In the genomic region with DNA sequence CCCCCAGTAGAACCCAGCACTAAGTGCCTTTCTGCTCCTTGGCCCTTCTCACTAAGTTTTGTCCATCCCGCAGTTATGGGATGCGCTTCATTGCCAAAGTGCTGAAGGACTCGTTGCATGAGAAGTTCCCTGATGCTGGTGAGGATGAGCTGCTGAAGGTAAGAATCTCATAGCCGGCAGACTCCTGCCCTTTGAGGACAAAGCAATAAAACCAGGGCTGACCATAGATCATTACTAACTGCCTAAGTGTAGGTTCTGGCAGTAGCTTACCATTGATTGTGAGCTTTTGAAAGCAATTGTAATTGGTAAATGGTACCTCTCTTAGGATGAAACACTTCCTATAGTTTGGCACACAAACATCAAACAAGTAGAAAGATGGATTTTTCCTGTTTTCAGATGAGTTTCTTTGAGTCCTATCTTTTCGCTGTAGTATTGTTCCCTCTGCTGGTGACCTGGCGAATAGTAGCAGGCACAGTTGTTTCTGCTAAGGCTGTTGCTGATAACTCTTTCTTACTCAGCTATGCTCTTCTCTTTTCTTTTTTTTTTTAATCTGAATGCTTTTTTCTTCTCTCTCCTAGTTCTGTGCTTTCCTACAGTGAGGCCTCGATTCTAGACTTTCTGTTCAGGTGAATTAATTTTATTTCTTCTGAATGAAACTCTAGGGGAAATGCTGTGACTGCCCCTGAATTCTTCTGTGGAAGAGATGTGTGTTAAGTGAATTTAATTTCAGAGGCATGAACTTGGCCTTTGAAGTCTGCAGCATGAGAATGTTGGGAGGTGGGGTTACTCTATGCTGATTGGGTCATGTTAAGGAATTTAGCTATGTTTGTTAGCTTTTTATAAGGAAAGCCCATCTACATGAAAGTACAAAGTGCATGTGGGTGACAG, we compare ENCODE assay signal across 8 cellular contexts. TPM values are rescaled to one million over a fixed set of nuclear protein-coding genes. Genes with fewer than 3 reads are reported as not detected.
DNase-seq lines count a peak whose midpoint lies in the region; ATAC-seq and TF ChIP-seq lines count a peak whose summit lies in the region.

No MANE protein-coding gene starts in this region.

- no peak for TF ChIP-seq POLR2A in gastrocnemius medialis (IDR thresholded peaks at IDR 0.05)

- TF ChIP-seq CTCF in astrocyte of the cerebellum (IDR thresholded peaks at IDR 0.05; ENCODE audit: low read depth, low read length, missing control alignments) (peak; percentile 76), gastrocnemius medialis (IDR thresholded peaks at IDR 0.05 in 4 of 5, conservative IDR thresholded peaks at IDR 0.05 in 1 of 5) (peak; percentile 57 to 75 (median 60))

- intact Hi-C loops in gastrocnemius medialis (cut with DNase I; ENCODE audit: low total_unique reads) = loop anchor here (1.0 to 2.0 kb wide), 2 partner anchors 120 to 162 kb away; no protein-coding TSS in a partner anchor

- no peaks in the 10 kb centered on the region for H3K27me3 ChIP-seq in gastrocnemius medialis

- peak overlapping the region in 2 of 4 donors; percentile 11 to 44 for H3K27ac ChIP-seq in gastrocnemius medialis

- H3K4me3 ChIP-seq in astrocyte of the cerebellum (ENCODE audit: low read depth, low read length) (no peak overlapping the region), gastrocnemius medialis (no peak overlapping the region)

- H3K36me3 ChIP-seq in gastrocnemius medialis = peaks cover 8 to 100% of the 10 kb centered on the region in 2 donors

- in situ Hi-C loops in astrocyte of the cerebellum (cut with HindIII; ENCODE audit: low sequenced_read_pairs) (no loop called here), gastrocnemius medialis (cut with MboI; ENCODE audit: low sequenced_read_pairs in 4 of 4) (loop anchor here in 1 of 4 donors (25.0 kb wide), 1 partner anchor 145 kb away; no protein-coding TSS in a partner anchor)

- H3K9me3 ChIP-seq in gastrocnemius medialis = no peaks in the 10 kb centered on the region

- H3K4me1 ChIP-seq in gastrocnemius medialis = no peaks in the 10 kb centered on the region

- ATAC-seq in gastrocnemius medialis (peak in 1 of 2 donors; percentile 35), GM21529 (IDR thresholded peaks at IDR 0.05; ENCODE audit: unreplicated experiment) (no peak)

- DNase-seq in COLO668 (lab: John Stamatoyannopoulos, UW; ENCODE audit: unreplicated experiment) = peak; percentile 25
- DNase-seq in HT-29 (ENCODE audit: low spot score) = peak; percentile 79
- peak; percentile 39 for DNase-seq in SK-N-DZ (ENCODE audit: low spot score)
- DNase-seq in astrocyte of the cerebellum (ENCODE audit: low read depth) = peak; percentile 35
- peak; percentile 24 for DNase-seq in hepatic stellate cell (ENCODE audit: low spot score)
- no peak for DNase-seq in gastrocnemius medialis
- DNase-seq in OCI-M2 (lab: John Stamatoyannopoulos, UW; ENCODE audit: unreplicated experiment) = no peak

RNA-seq across cellular contexts. Expression of a gene that starts 47.4 kb away (rescaled TPM):
- total RNA-seq in HT-29 (2014; rRNA removed; shearing (Covaris generic)) = 6.5 and 7.3 TPM in 2 replicates
- 9.0 and 9.3 TPM in 2 replicates for polyA plus RNA-seq in SK-N-DZ (2014; cell fraction: cytosol; rRNA removed)
- polyA plus RNA-seq in SK-N-DZ (2014; cell fraction: nucleus; rRNA removed) = 5.4 and 8.0 TPM in 2 replicates
- total RNA-seq in gastrocnemius medialis = 10 to 100 TPM; 20.7 to 41.4 (median 30.5) TPM

Comparison
In these comparisons a context has a peak if more than half of its experiments do, and no peak if none do; other contexts are left out.
1. DNase-seq: peak in COLO668 (single experiment), HT-29 (single experiment), SK-N-DZ (single experiment), astrocyte of the cerebellum (single experiment) and hepatic stellate cell (single experiment); none in gastrocnemius medialis (0 of 2) and OCI-M2 (single experiment).